15 cellular contexts compared by ENCODE assay signal in genomic region chr9:135076143-135076875, GRCh38. TPM values are rescaled to one million over a fixed set of nuclear protein-coding genes. Genes with fewer than 3 reads are reported as not detected.
DNase-seq lines count a peak whose midpoint lies in the region; ATAC-seq and TF ChIP-seq lines count a peak whose summit lies in the region.
"Had no signal": no experiment of that assay in that cellular context is flagged by ENCODE, and none has a peak within 500 bp of the region (broad histone marks: within the 10 kb centered on the region; RNA-seq: fewer than 3 reads in every experiment).

No MANE protein-coding gene starts in this region.

- WGBS in stomach, 5 donors, result 29 to 36% (median 35%) methylated on average over 19 of the region's 19 CpGs

- H3K4me3 ChIP-seq in ascending aorta (peak overlapping the region; percentile 44 to 79), stomach (peak overlapping the region; percentile 49 to 60 (median 56))

- no peaks in the 10 kb centered on the region for H3K36me3 ChIP-seq in ascending aorta
- H3K36me3 ChIP-seq in stomach, result no peaks in the 10 kb centered on the region

- ATAC-seq in HG03342 (IDR thresholded peaks at IDR 0.05; ENCODE audit: unreplicated experiment), result no peak
- no peak for ATAC-seq in HG02759 (IDR thresholded peaks at IDR 0.05; ENCODE audit: unreplicated experiment)
- ATAC-seq: activated CD4-positive, alpha-beta T cell treated with anti-CD3 and anti-CD28 coated beads for 36 hours had no signal

- peaks cover 0 to 4% of the 10 kb centered on the region in 2 donors for H3K4me1 ChIP-seq in ascending aorta
- peaks cover 0 to 24% (median 19%) of the 10 kb centered on the region in 4 donors for H3K4me1 ChIP-seq in stomach

- H3K27ac ChIP-seq in ascending aorta, result no peak overlapping the region
- peak overlapping the region in 1 of 5 donors; percentile 13 for H3K27ac ChIP-seq in stomach
- H3K27ac ChIP-seq: 22Rv1 had no signal

- DNase-seq in DMS 273 (lab: John Stamatoyannopoulos, UW; ENCODE audit: unreplicated experiment) (peak; percentile 37), DMS 273 treated with DMSO at 0.1 percent for 48 hours (lab: John Stamatoyannopoulos, UW) (no peak), ascending aorta (ENCODE audit: low spot score in 2 of 2) (peak in 1 of 2 donors; percentile 40), islet precursor cell (peak; percentile 36), stomach (no peak), mucosa of gallbladder (ENCODE audit: low spot score) (no peak)
- DNase-seq: activated CD4-positive, alpha-beta T cell treated with anti-CD3 and anti-CD28 coated beads for 36 hours; activated naive CD4-positive, alpha-beta T cell treated with Interleukin-2 at 50 U/mL for 16 hours; dermis blood vessel endothelial cell; MM.1S; SIG-M5; stimulated activated CD4-positive, alpha-beta T cell treated with anti-CD3 and anti-CD28 coated beads, Interleukin-12 subunit alpha, Interleukin-12 subunit beta, amount 100 ng/mL, for 4 hours had no signal

- H3K9me3 ChIP-seq in ascending aorta (no peaks in the 10 kb centered on the region), stomach (no peaks in the 10 kb centered on the region)

- H3K27me3 ChIP-seq in ascending aorta, result no peaks in the 10 kb centered on the region
- H3K27me3 ChIP-seq in stomach, result peaks cover 0 to 64% (median 24%) of the 10 kb centered on the region in 3 donors

- no peak for TF ChIP-seq EP300 in stomach (IDR thresholded peaks at IDR 0.05)

- intact Hi-C loops in ascending aorta (cut with DNase I) (no loop called here), stomach (cut with DNase I; ENCODE audit: low total_unique reads) (no loop called here)

- no peak for TF ChIP-seq POLR2A in stomach (IDR thresholded peaks at IDR 0.05)

- TF ChIP-seq CTCF in ascending aorta (IDR thresholded peaks at IDR 0.05), result no peak
- TF ChIP-seq CTCF in stomach (IDR thresholded peaks at IDR 0.05), result no peak

RNA-seq across cellular contexts. Expression of gene OLFM1, which starts 11.2 kb away (rescaled TPM):
- total RNA-seq in ascending aorta (102 TPM), stomach (10 to 100 TPM in 2 of 5 donors, 1 to 10 TPM in 1, under 1 TPM in 1, not detected in 1; 0.29 to 58.3 (median 8.1) TPM), mucosa of gallbladder (13.4 TPM)
- 10 to 100 TPM in 2 of 3 donors, 1 to 10 TPM in 1; 4.4 to 10.8 (median 10.5) TPM for polyA plus RNA-seq in stomach
- total RNA-seq: activated CD4-positive, alpha-beta T cell treated with anti-CD3 and anti-CD28 coated beads for 36 hours had no signal

Comparison
In these comparisons a context has a peak if more than half of its experiments do, and no peak if none do; other contexts are left out.
1. DNase-seq: peak in DMS 273 (single experiment) and islet precursor cell (single experiment); none in DMS 273 treated with DMSO at 0.1 percent for 48 hours (single experiment), stomach (single experiment) and mucosa of gallbladder (single experiment).